ENCODE assay signal across 15 cellular contexts in genomic region chr1:160622885-160623633, GRCh38. TPM values are rescaled to one million over a fixed set of nuclear protein-coding genes. Genes with fewer than 3 reads are reported as not detected.
A peak's percentile ranks its signal among the peaks of the same experiment; 100 is the strongest.
DNase-seq lines count a peak whose midpoint lies in the region; ATAC-seq and TF ChIP-seq lines count a peak whose summit lies in the region.
"Had no signal": no experiment of that assay in that cellular context is flagged by ENCODE, and none has a peak within 500 bp of the region (broad histone marks: within the 10 kb centered on the region; RNA-seq: fewer than 3 reads in every experiment).

No MANE protein-coding gene starts in this region.

- peak overlapping the region; percentile 100 for H3K27ac Mint-ChIP-seq in activated T-helper 2 cell treated with anti-CD3 and anti-CD28 coated beads, Interferon-gamma antibody, Interleukin-2, Interleukin-4, amounts not matched to agents 10 μg/mL and 5 μg/mL and 100 μg/mL, durations not matched to agents 14 hours and 24 hours and 36 hours
- H3K27ac Mint-ChIP-seq: H9 had no signal

- H3K4me3 ChIP-seq in sigmoid colon = no peak overlapping the region
- no peak overlapping the region for H3K4me3 ChIP-seq in aorta (ENCODE audit: low read length in 2 of 2)
- H3K4me3 ChIP-seq: left lung, upper lobe of left lung had no signal

- no peaks in the 10 kb centered on the region for H3K27me3 Mint-ChIP-seq in activated T-helper 2 cell treated with anti-CD3 and anti-CD28 coated beads, Interferon-gamma antibody, Interleukin-2, Interleukin-4, amounts not matched to agents 10 μg/mL and 5 μg/mL and 100 μg/mL, durations not matched to agents 14 hours and 24 hours and 36 hours (ENCODE audit: low read depth)

- no peak for TF ChIP-seq EP300 in sigmoid colon (IDR thresholded peaks at IDR 0.05)

- H3K27me3 ChIP-seq in sigmoid colon (no peaks in the 10 kb centered on the region), aorta (ENCODE audit: control insufficient read depth in 1 of 2, insufficient read depth in 2 of 2, low read length in 1 of 2) (no peaks in the 10 kb centered on the region)
- H3K27me3 ChIP-seq: left lung, upper lobe of left lung had no signal

- DNase-seq in activated CD8-positive, alpha-beta memory T cell treated with anti-CD3 and anti-CD28 coated beads, Interleukin-2, amount 50 U/mL, for 48 hours = peak; percentile 66
- DNase-seq in activated CD8-positive, alpha-beta memory T cell treated with anti-CD3 and anti-CD28 coated beads for 24 hours = no peak
- DNase-seq in activated T-helper 2 cell treated with anti-CD3 and anti-CD28 coated beads, Interferon-gamma antibody, Interleukin-2, Interleukin-4, amounts not matched to agents 10 μg/mL and 5 μg/mL and 100 μg/mL, durations not matched to agents 14 hours and 24 hours and 36 hours (ENCODE audit: low spot score) = no peak
- peak; percentile 60 for DNase-seq in stimulated activated CD4-positive, alpha-beta T cell treated with anti-CD3 and anti-CD28 coated beads, Interleukin-4, amount 100 ng/mL, for 24 hours
- no peak for DNase-seq in sigmoid colon
- no peak for DNase-seq in AG08396 (ENCODE audit: low spot score)
- DNase-seq in aorta = no peak
- DNase-seq: H9, left lung, NCI-H2171 treated with DMSO at 0.1 percent for 48 hours, upper lobe of left lung had no signal

- H3K4me1 Mint-ChIP-seq in activated T-helper 2 cell treated with anti-CD3 and anti-CD28 coated beads, Interferon-gamma antibody, Interleukin-2, Interleukin-4, amounts not matched to agents 10 μg/mL and 5 μg/mL and 100 μg/mL, durations not matched to agents 14 hours and 24 hours and 36 hours (ENCODE audit: low read depth) = peaks cover 88% of the 10 kb centered on the region

- ATAC-seq in aorta (ENCODE audit: low FRiP score) = no peak
- ATAC-seq: left lung had no signal

- 77 to 84% methylated on average over 5 of the region's 5 CpGs for WGBS in sigmoid colon, 2 donors
- 89 to 95% methylated on average over 5 of the region's 5 CpGs for WGBS in aorta, 2 donors

- H3K27ac ChIP-seq in KOPT-K1 (ENCODE audit: low read depth, low read length, poor library complexity, severe bottlenecking) (peak overlapping the region; percentile 100), sigmoid colon (no peak overlapping the region), aorta (ENCODE audit: low read depth in 1 of 2, low read length in 2 of 2) (no peak overlapping the region)
- H3K27ac ChIP-seq: left lung, upper lobe of left lung had no signal

- H3K9me3 Mint-ChIP-seq in activated T-helper 2 cell treated with anti-CD3 and anti-CD28 coated beads, Interferon-gamma antibody, Interleukin-2, Interleukin-4, amounts not matched to agents 10 μg/mL and 5 μg/mL and 100 μg/mL, durations not matched to agents 14 hours and 24 hours and 36 hours = peaks cover 7% of the 10 kb centered on the region

- intact Hi-C loops in activated T-helper 2 cell treated with anti-CD3 and anti-CD28 coated beads, Interferon-gamma antibody, Interleukin-2, Interleukin-4, amounts not matched to agents 10 μg/mL and 5 μg/mL and 100 μg/mL, durations not matched to agents 14 hours and 24 hours and 36 hours (cut with micrococcal nuclease) = loop anchor here (1.0 to 10.0 kb wide), 7 partner anchors 16 to 698 kb away; partner anchors contain the start of genes NIT1, PFDN2 and TAGLN2
- intact Hi-C loops in sigmoid colon (cut with DNase I) = no loop called here
- intact Hi-C loops in aorta (cut with DNase I) = no loop called here

- H3K36me3 Mint-ChIP-seq in activated T-helper 2 cell treated with anti-CD3 and anti-CD28 coated beads, Interferon-gamma antibody, Interleukin-2, Interleukin-4, amounts not matched to agents 10 μg/mL and 5 μg/mL and 100 μg/mL, durations not matched to agents 14 hours and 24 hours and 36 hours (ENCODE audit: low read depth) = peaks cover 84% of the 10 kb centered on the region

- H3K9me3 ChIP-seq in KOPT-K1 (ENCODE audit: insufficient read depth, low read length, poor library complexity, severe bottlenecking) (no peaks in the 10 kb centered on the region), sigmoid colon (no peaks in the 10 kb centered on the region), aorta (ENCODE audit: control insufficient read depth, low read length) (peaks cover 1% of the 10 kb centered on the region)
- H3K9me3 ChIP-seq: left lung, upper lobe of left lung had no signal

- H3K36me3 ChIP-seq in KOPT-K1 (ENCODE audit: insufficient read depth, low read length) (no peaks in the 10 kb centered on the region), sigmoid colon (no peaks in the 10 kb centered on the region), aorta (ENCODE audit: control insufficient read depth in 1 of 2, insufficient read depth in 2 of 2, low read length in 1 of 2) (no peaks in the 10 kb centered on the region)
- H3K36me3 ChIP-seq: left lung, upper lobe of left lung had no signal

- no peak for TF ChIP-seq CTCF in sigmoid colon (IDR thresholded peaks at IDR 0.05)

- TF ChIP-seq POLR2A in sigmoid colon (IDR thresholded peaks at IDR 0.05) = no peak

- no peaks in the 10 kb centered on the region for H3K4me1 ChIP-seq in sigmoid colon
- H3K4me1 ChIP-seq in aorta (ENCODE audit: control insufficient read depth in 1 of 2, insufficient read depth in 2 of 2, low read length in 2 of 2) = no peaks in the 10 kb centered on the region
- H3K4me1 ChIP-seq: upper lobe of left lung had no signal

- H3K4me3 Mint-ChIP-seq in activated T-helper 2 cell treated with anti-CD3 and anti-CD28 coated beads, Interferon-gamma antibody, Interleukin-2, Interleukin-4, amounts not matched to agents 10 μg/mL and 5 μg/mL and 100 μg/mL, durations not matched to agents 14 hours and 24 hours and 36 hours (ENCODE audit: low read depth) = peak overlapping the region; percentile 68
- H3K4me3 Mint-ChIP-seq: H9, neural crest cell had no signal

RNA-seq across cellular contexts. Expression of gene SLAMF1, which starts 23.8 kb away (rescaled TPM):
- 74.6 and 78.8 TPM in 2 replicates for total RNA-seq in activated T-helper 2 cell treated with anti-CD3 and anti-CD28 coated beads, Interferon-gamma antibody, Interleukin-2, Interleukin-4, amounts not matched to agents 10 μg/mL and 5 μg/mL and 100 μg/mL, durations not matched to agents 14 hours and 24 hours and 36 hours
- 1 to 10 TPM in 1 of 4 donors, under 1 TPM in 3; under 0.01 to 1.6 (median 0.22) TPM for total RNA-seq in sigmoid colon
- 1 to 10 TPM in 1 of 3 donors, not detected in 2; 6.1 TPM for polyA plus RNA-seq in sigmoid colon
- 1 to 10 TPM; 1.6 to 2.4 TPM for total RNA-seq in aorta
- not detected for polyA plus RNA-seq in aorta
- total RNA-seq: endothelial cell of umbilical vein, H9, neural crest cell had no signal
- polyA plus RNA-seq: endothelial cell of umbilical vein had no signal

RNA-seq across cellular contexts. Expression of gene CD84, which starts 43.8 kb away (rescaled TPM):
- 14.1 and 14.9 TPM in 2 replicates for total RNA-seq in activated T-helper 2 cell treated with anti-CD3 and anti-CD28 coated beads, Interferon-gamma antibody, Interleukin-2, Interleukin-4, amounts not matched to agents 10 μg/mL and 5 μg/mL and 100 μg/mL, durations not matched to agents 14 hours and 24 hours and 36 hours
- total RNA-seq in sigmoid colon = 1 to 10 TPM; 2.2 to 7.5 (median 3.3) TPM
- polyA plus RNA-seq in sigmoid colon = 1 to 10 TPM in 2 of 3 donors, under 1 TPM in 1; 0.60 to 5.5 (median 3.2) TPM
- total RNA-seq in aorta = 10 to 100 TPM; 10.8 to 22.9 TPM
- polyA plus RNA-seq in aorta = 1 to 10 TPM in 1 of 2 donors, under 1 TPM in 1; 0.41 to 4.1 TPM
- total RNA-seq: A673, endothelial cell of umbilical vein, H9, neural crest cell had no signal
- polyA plus RNA-seq: endothelial cell of umbilical vein had no signal

Comparison
In these comparisons a context has a peak if more than half of its experiments do, and no peak if none do; other contexts are left out.
1. DNase-seq: peak in activated CD8-positive, alpha-beta memory T cell treated with anti-CD3 and anti-CD28 coated beads, Interleukin-2, amount 50 U/mL, for 48 hours (single experiment) and stimulated activated CD4-positive, alpha-beta T cell treated with anti-CD3 and anti-CD28 coated beads, Interleukin-4, amount 100 ng/mL, for 24 hours (single experiment); none in activated CD8-positive, alpha-beta memory T cell treated with anti-CD3 and anti-CD28 coated beads for 24 hours (single experiment), activated T-helper 2 cell treated with anti-CD3 and anti-CD28 coated beads, Interferon-gamma antibody, Interleukin-2, Interleukin-4, amounts not matched to agents 10 μg/mL and 5 μg/mL and 100 μg/mL, durations not matched to agents 14 hours and 24 hours and 36 hours (single experiment), sigmoid colon (single experiment), AG08396 (single experiment) and aorta (0 of 2).
2. RNA of gene SLAMF1, which starts 23.8 kb away (total RNA-seq): 74.6 to 78.8 TPM in activated T-helper 2 cell treated with anti-CD3 and anti-CD28 coated beads, Interferon-gamma antibody, Interleukin-2, Interleukin-4, amounts not matched to agents 10 μg/mL and 5 μg/mL and 100 μg/mL, durations not matched to agents 14 hours and 24 hours and 36 hours; 1.6 to 2.4 TPM in aorta and under 0.01 to 1.6 TPM in sigmoid colon; every median in the first group is over 10 times any median in the second.